Comparison of ENCODE assay signal across 8 cellular contexts in the genomic region with DNA sequence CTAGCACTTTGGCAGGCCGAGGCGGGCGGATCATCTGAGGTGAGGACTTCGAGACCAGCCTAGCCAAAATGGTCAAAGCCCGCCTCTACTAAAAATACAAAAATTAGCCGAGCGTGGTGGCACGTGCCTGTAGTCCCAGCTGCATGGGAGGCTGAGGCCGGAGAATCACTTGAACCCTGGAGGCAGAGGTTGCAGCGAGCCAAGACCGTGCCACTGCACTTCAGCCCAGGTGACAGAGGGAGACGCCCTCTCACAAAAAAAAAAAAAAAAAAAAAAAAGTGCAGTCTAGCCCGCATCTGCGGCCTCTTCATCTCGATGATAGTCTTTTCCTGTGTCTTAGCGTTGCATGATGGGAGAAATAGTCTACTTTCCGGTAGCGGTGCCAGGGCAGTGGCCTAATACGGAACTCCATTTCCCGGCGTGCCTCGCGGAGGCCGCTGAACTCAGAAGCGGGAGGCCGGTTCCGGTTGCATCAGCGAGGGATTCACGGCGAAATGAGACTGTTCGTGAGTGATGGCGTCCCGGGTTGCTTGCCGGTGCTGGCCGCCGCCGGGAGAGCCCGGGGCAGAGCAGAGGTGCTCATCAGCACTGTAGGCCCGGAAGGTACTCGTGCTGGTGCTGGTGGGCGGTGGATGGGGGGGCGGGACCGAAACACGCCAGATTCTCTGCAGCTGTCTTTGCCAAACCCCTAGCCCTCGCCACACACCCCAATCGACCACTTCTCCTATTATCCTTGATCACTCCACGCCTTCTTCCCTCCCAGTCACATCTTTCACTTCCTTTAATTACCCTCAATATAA. TPM values are rescaled to one million over a fixed set of nuclear protein-coding genes. Genes with fewer than 3 reads are reported as not detected.
A peak's percentile ranks its signal among the peaks of the same experiment; 100 is the strongest.
DNase-seq lines count a peak whose midpoint lies in the region; ATAC-seq and TF ChIP-seq lines count a peak whose summit lies in the region.

MARS1 (plus strand) TSS at position 472 of the 800 bp plus-strand sequence; CDS start at position 495, 23 bp downstream.

- no peaks in the 10 kb centered on the region for H3K9me3 ChIP-seq in colonic mucosa

- H3K9ac ChIP-seq in colonic mucosa (ENCODE audit: low read depth in 2 of 2, low read length in 2 of 2): peak within 1 kb of the TSS; percentile 94 to 95

- peak within 1 kb of the TSS; percentile 66 for H3K27ac ChIP-seq in colonic mucosa
- peak within 1 kb of the TSS; percentile 68 for H3K27ac ChIP-seq in layer of hippocampus (ENCODE audit: low read depth, low read length)

- ATAC-seq in GM19324 (IDR thresholded peaks at IDR 0.05; ENCODE audit: low FRiP score, unreplicated experiment): peak; percentile 98
- ATAC-seq in HG03469 (IDR thresholded peaks at IDR 0.05; ENCODE audit: unreplicated experiment): peak; percentile 92

- peaks cover 8% of the 10 kb centered on the region for H3K4me1 ChIP-seq in colonic mucosa

- TF ChIP-seq CTCF in colonic mucosa (IDR thresholded peaks at IDR 0.05): no peak

- DNase-seq in C1 segment of cervical spinal cord (lab: John Stamatoyannopoulos, UW) (peak; percentile 21 to 96 (median 88)), NCI-H526 (lab: John Stamatoyannopoulos, UW) (peak; percentile 93 to 98), colonic mucosa (peak; percentile 96)
- DNase-seq in activated CD4-positive, alpha-beta T cell treated with anti-CD3 and anti-CD28 coated beads for 48 hours: peak; percentile 95
- DNase-seq in stimulated activated CD4-positive, alpha-beta T cell treated with anti-CD3 and anti-CD28 coated beads, Interleukin-1b, Interleukin-23, amount 100 ng/mL, for 4 hours (ENCODE audit: low read depth in 2 of 2): peak; percentile 78 to 84

- H3K36me3 ChIP-seq in colonic mucosa: peaks cover 9% of the 10 kb centered on the region

- intact Hi-C loops in colonic mucosa (cut with DNase I): no loop called here

- peak within 1 kb of the TSS; percentile 94 for H3K4me3 ChIP-seq in colonic mucosa

- H3K27me3 ChIP-seq in colonic mucosa (no peaks in the 10 kb centered on the region), layer of hippocampus (ENCODE audit: control insufficient read depth, insufficient read depth, low read length) (no peaks in the 10 kb centered on the region)

RNA-seq across cellular contexts. Expression of gene MARS1, which starts in this region (rescaled TPM):
- 100 to 1,000 TPM in 1 of 2 donors, 10 to 100 TPM in 1; 90.3 to 195 TPM for total RNA-seq in colonic mucosa

Comparison
In these comparisons a context has a peak if more than half of its experiments do, and no peak if none do; other contexts are left out.
1. Peak in every context shown above with its lines: DNase-seq, ATAC-seq, H3K4me3 ChIP-seq and H3K27ac ChIP-seq.